Comparison of ENCODE assay signal across 7 cellular contexts in genomic region chr14:23076785-23077408, GRCh38. TPM values are rescaled to one million over a fixed set of nuclear protein-coding genes. Genes with fewer than 3 reads are reported as not detected.
DNase-seq lines count a peak whose midpoint lies in the region; ATAC-seq, FAIRE-seq and TF ChIP-seq lines count a peak whose summit lies in the region.

No MANE protein-coding gene starts in this region.

- no peaks in the 10 kb centered on the region for H4K20me1 ChIP-seq in OCI-LY1 (ENCODE audit: insufficient read depth, low read length)

- H3K36me3 ChIP-seq in OCI-LY1 (ENCODE audit: insufficient read depth, low read length) (peaks cover 81% of the 10 kb centered on the region), esophagus squamous epithelium (peaks cover 21 to 99% (median 55%) of the 10 kb centered on the region in 3 donors)

- no peaks in the 10 kb centered on the region for H3K9me3 ChIP-seq in OCI-LY1 (ENCODE audit: low read length)
- H3K9me3 ChIP-seq in esophagus squamous epithelium = no peaks in the 10 kb centered on the region

- intact Hi-C loops in esophagus squamous epithelium (cut with DNase I) = no loop called here

- no peak overlapping the region for H3K4me2 ChIP-seq in OCI-LY1 (ENCODE audit: low read length)

- no peak overlapping the region for H3K4me3 ChIP-seq in OCI-LY1 (ENCODE audit: low read depth, low read length, poor library complexity, severe bottlenecking)
- no peak overlapping the region for H3K4me3 ChIP-seq in esophagus squamous epithelium

- H3K27me3 ChIP-seq in OCI-LY1 (ENCODE audit: insufficient read depth, low read length) = no peaks in the 10 kb centered on the region
- no peaks in the 10 kb centered on the region for H3K27me3 ChIP-seq in esophagus squamous epithelium

- H3K4me1 ChIP-seq in OCI-LY1 (ENCODE audit: insufficient read depth, low read length, severe bottlenecking) (peaks cover 2% of the 10 kb centered on the region), esophagus squamous epithelium (peaks cover 11 to 54% (median 25%) of the 10 kb centered on the region in 3 donors)

- 0 out of 2 replicates have a peak, but pooled peaks cover 5% of the 10 kb centered on the region for H3F3A ChIP-seq in OCI-LY1 (ENCODE audit: insufficient read depth, low read length)

- H3K9ac ChIP-seq in OCI-LY1 (ENCODE audit: low read length) = no peak overlapping the region

- H2AFZ ChIP-seq in OCI-LY1 (ENCODE audit: low read length) = no peak overlapping the region

- TF ChIP-seq CTCF in GM12872 (IDR thresholded peaks at IDR 0.05; ENCODE audit: insufficient read depth, low read depth, low read length) (peak; percentile 63), OCI-LY1 (IDR thresholded peaks at IDR 0.05; ENCODE audit: low read length) (peak; percentile 65), esophagus squamous epithelium (IDR thresholded peaks at IDR 0.05) (peak; percentile 33 to 59 (median 46))

- H3K79me2 ChIP-seq in OCI-LY1 (ENCODE audit: insufficient read depth, low read length) = no peaks in the 10 kb centered on the region

- no peak for DNase-seq in esophagus squamous epithelium (lab: John Stamatoyannopoulos, UW)
- DNase-seq in renal cortical epithelial cell (ENCODE audit: low read depth) = peak; percentile 39
- no peak for DNase-seq in RCC 7860 (ENCODE audit: low spot score)
- DNase-seq in kidney glomerular epithelial cell (lab: John Stamatoyannopoulos, UW) = no peak

- H3K9me2 ChIP-seq in OCI-LY1 (ENCODE audit: low read depth, low read length) = no peaks in the 10 kb centered on the region

- ATAC-seq in HG03280 (IDR thresholded peaks at IDR 0.05; ENCODE audit: unreplicated experiment) = no peak

- H3K27ac ChIP-seq in OCI-LY1 (ENCODE audit: low read depth, low read length, poor library complexity, severe bottlenecking) (no peak overlapping the region), esophagus squamous epithelium (peak overlapping the region in 2 of 4 donors; percentile 77 to 81)

- no peak for TF ChIP-seq POLR2A in esophagus squamous epithelium (IDR thresholded peaks at IDR 0.05)

- 60 to 62% methylated on average over 5 of the region's 5 CpGs for WGBS in esophagus squamous epithelium, 2 donors

- no peak for FAIRE-seq in RCC 7860 (lab: Jason Lieb, UNC)

RNA-seq across cellular contexts. Expression of gene ACIN1, which starts 18.0 kb away (rescaled TPM):
- total RNA-seq in esophagus squamous epithelium (100 to 1,000 TPM in 1 of 4 donors, 10 to 100 TPM in 3; 51.4 to 107 (median 83.0) TPM), renal cortical epithelial cell (34.0 and 103 TPM in 2 replicates)

RNA-seq across cellular contexts. Expression of gene C14orf119, which starts 18.4 kb away (rescaled TPM):
- total RNA-seq in esophagus squamous epithelium (10 to 100 TPM; 17.5 to 42.0 (median 31.0) TPM), renal cortical epithelial cell (61.6 and 71.0 TPM in 2 replicates)

RNA-seq across cellular contexts. Expression of gene CDH24, which starts 19.6 kb away (rescaled TPM):
- 1 to 10 TPM; 3.4 to 6.7 (median 4.8) TPM for total RNA-seq in esophagus squamous epithelium
- 3.5 and 6.1 TPM in 2 replicates for total RNA-seq in renal cortical epithelial cell

RNA-seq across cellular contexts. Expression of gene CIROP, which starts 27.9 kb away (rescaled TPM):
- total RNA-seq in esophagus squamous epithelium (under 1 TPM in 1 of 4 donors, not detected in 3; 0.38 TPM), renal cortical epithelial cell (not detected in 2 replicates)

RNA-seq across cellular contexts. Expression of gene PSMB11, which starts 34.9 kb away (rescaled TPM):
- not detected for total RNA-seq in esophagus squamous epithelium
- not detected in 2 replicates for total RNA-seq in renal cortical epithelial cell
